10 cellular contexts compared by ENCODE assay signal in the genomic region with DNA sequence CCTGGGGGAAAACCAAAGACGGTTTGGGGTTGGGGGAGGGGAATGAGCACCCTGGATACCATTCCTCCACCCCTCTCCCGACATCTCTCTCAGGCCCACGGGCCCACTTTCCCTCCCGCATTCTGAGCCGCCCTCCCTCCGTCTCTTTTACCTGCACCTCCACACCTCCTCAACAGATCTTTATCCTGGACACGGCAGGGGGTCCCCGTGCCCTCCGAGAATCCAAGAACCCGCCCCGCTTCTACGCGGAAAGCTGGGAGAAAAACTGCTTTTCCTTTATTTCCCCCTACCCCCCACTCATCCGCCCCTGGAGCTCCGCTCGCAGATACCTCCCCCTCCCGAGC.
DNase-seq lines count a peak whose midpoint lies in the region; ATAC-seq and TF ChIP-seq lines count a peak whose summit lies in the region.
"Had no signal": no experiment of that assay in that cellular context is flagged by ENCODE, and none has a peak within 500 bp of the region (broad histone marks: within the 10 kb centered on the region; RNA-seq: fewer than 3 reads in every experiment).

No MANE protein-coding gene starts in this region.

- H3K9me3 ChIP-seq in HCT116 (ENCODE audit: control insufficient read depth in 1 of 2, insufficient read depth in 1 of 2, low read depth in 1 of 2, low read length in 2 of 2) (no peaks in the 10 kb centered on the region), iPS-18c (ENCODE audit: control insufficient read depth, insufficient read depth, low read length) (no peaks in the 10 kb centered on the region), subcutaneous abdominal adipose tissue (ENCODE audit: control insufficient read depth in 5 of 5, low read length in 5 of 5) (no peaks in the 10 kb centered on the region)
- H3K9me3 ChIP-seq: pancreas had no signal

- ATAC-seq in HCT116 (no peak), HG03139 (IDR thresholded peaks at IDR 0.05; ENCODE audit: unreplicated experiment) (no peak), GM21528 (IDR thresholded peaks at IDR 0.05; ENCODE audit: low FRiP score, unreplicated experiment) (no peak)
- ATAC-seq: activated T-cell treated with anti-CD3 and anti-CD28 coated beads, Interleukin-2, amount 50 U/mL, for 72 hours had no signal

- in situ Hi-C loops in astrocyte of the cerebellum (cut with HindIII; ENCODE audit: low sequenced_read_pairs) = no loop called here

- RAD21 ChIA-PET in HCT116 (lab: Charles Lee; ENCODE audit: low non-redundant PET in 1 of 2, low total read pairs in 2 of 2, uncharacterized antibody in 2 of 2, unreplicated experiment in 2 of 2) = no interaction called here

- intact Hi-C loops in HCT116 (cut with micrococcal nuclease) = no loop called here

- no peaks in the 10 kb centered on the region for H4K20me1 ChIP-seq in HCT116 (ENCODE audit: insufficient read depth)

- no peaks in the 10 kb centered on the region for H3K36me3 ChIP-seq in HCT116 (ENCODE audit: control insufficient read depth in 1 of 2, insufficient read depth in 2 of 2, low read length in 2 of 2)
- H3K36me3 ChIP-seq in subcutaneous abdominal adipose tissue (ENCODE audit: control insufficient read depth in 5 of 5, insufficient read depth in 5 of 5, low read length in 5 of 5) = peaks cover 0 to 10% (median 0%) of the 10 kb centered on the region in 5 donors
- H3K36me3 ChIP-seq: pancreas had no signal

- CTCF ChIA-PET in HCT116 (lab: Charles Lee) = no interaction called here

- no peak overlapping the region for H2AFZ ChIP-seq in HCT116 (ENCODE audit: low read depth, low read length, poor library complexity, severe bottlenecking)

- no peak for TF ChIP-seq RAD21 in HCT116 (IDR thresholded peaks at IDR 0.05; ENCODE audit: low read depth)

- TF ChIP-seq CTCF in HCT116 (IDR thresholded peaks at IDR 0.05 in 2 of 3, conservative IDR thresholded peaks at IDR 0.05 in 1 of 3; ENCODE audit: borderline replicate concordance in 1 of 3, insufficient read depth in 1 of 3, low read depth in 2 of 3, low read length in 2 of 3) (no peak), astrocyte of the cerebellum (IDR thresholded peaks at IDR 0.05; ENCODE audit: low read depth, low read length, missing control alignments) (no peak)

- H3K4me3 ChIP-seq in HCT116 (replicated peaks in 1 of 2; ENCODE audit: low read depth in 1 of 2, low read length in 2 of 2) (peak overlapping the region; percentile 62 to 73; a peak in 3 of 4 replicates), astrocyte of the cerebellum (ENCODE audit: low read depth, low read length) (peak overlapping the region; percentile 56), iPS-18c (ENCODE audit: insufficient read depth, low read depth, low read length) (peak overlapping the region; percentile 84), subcutaneous abdominal adipose tissue (ENCODE audit: low read depth in 1 of 5, low read length in 5 of 5) (peak overlapping the region; percentile 50 to 68 (median 55))

- POLR2A ChIA-PET in HCT116 (lab: Charles Lee) = no interaction called here

- H3K4me1 ChIP-seq in HCT116 (ENCODE audit: control insufficient read depth in 1 of 2, insufficient read depth in 2 of 2, low read length in 2 of 2) = peaks cover 14 to 35% of the 10 kb centered on the region in 2 experiments
- peaks cover 2 to 60% (median 44%) of the 10 kb centered on the region in 5 donors for H3K4me1 ChIP-seq in subcutaneous abdominal adipose tissue (ENCODE audit: control insufficient read depth in 5 of 5, insufficient read depth in 5 of 5, low read length in 5 of 5)

- H3K79me2 ChIP-seq in HCT116 (ENCODE audit: insufficient read depth, low read length) = peaks cover 13% of the 10 kb centered on the region; the same call in 1 of the 2 replicates

- TF ChIP-seq POLR2A in HCT116 (IDR thresholded peaks at IDR 0.05; ENCODE audit: borderline replicate concordance, extremely low read depth, insufficient read depth, insufficient read length) = no peak

- H3K9ac ChIP-seq in HCT116 (ENCODE audit: low read length) (peak overlapping the region; percentile 72; the same call in 1 of the 2 replicates), subcutaneous abdominal adipose tissue (ENCODE audit: low read length in 5 of 5) (no peak overlapping the region)

- no peak overlapping the region; the same call in 1 of the 2 replicates for H3K27ac ChIP-seq in HCT116 (ENCODE audit: low read depth, low read length)
- H3K27ac ChIP-seq in subcutaneous abdominal adipose tissue (ENCODE audit: low read depth, low read length) = no peak overlapping the region
- H3K27ac ChIP-seq: pancreas had no signal

- DNase-seq in HCT116 (ENCODE audit: low read depth, low spot score) (no peak), astrocyte of the cerebellum (ENCODE audit: low read depth) (no peak), NAMALWA (ENCODE audit: low spot score) (no peak), DMS53 treated with DMSO at 0.1 percent for 48 hours (lab: John Stamatoyannopoulos, UW; ENCODE audit: unreplicated experiment) (no peak)
- DNase-seq: activated T-cell treated with anti-CD3 and anti-CD28 coated beads, Interleukin-2, amount 50 U/mL, for 72 hours had no signal

- no TSS peak for BruUV-seq in HCT116 (replicated peaks; lab: Mats Ljungman, UMichigan)

- H3K9me2 ChIP-seq in HCT116 (ENCODE audit: insufficient read depth) = no peaks in the 10 kb centered on the region

- H3K27me3 ChIP-seq in HCT116 (ENCODE audit: insufficient read depth, low read length) = no peaks in the 10 kb centered on the region
- H3K27me3 ChIP-seq in subcutaneous abdominal adipose tissue (ENCODE audit: control insufficient read depth in 5 of 5, insufficient read depth in 4 of 5, low read length in 5 of 5) = peaks cover 0 to 2% (median 0%) of the 10 kb centered on the region in 5 donors
- H3K27me3 ChIP-seq: pancreas had no signal

- peak overlapping the region; percentile 94 for H3K4me2 ChIP-seq in HCT116 (ENCODE audit: low read length)

TF ChIP-seq in HCT116, 20 proteins besides CTCF, POLR2A, EP300 and RAD21:
- TF ChIP-seq CBX3 (IDR thresholded peaks at IDR 0.05; ENCODE audit: low read depth) (no peak), SRF (IDR thresholded peaks at IDR 0.05; ENCODE audit: low read depth) (no peak), FOSL1 (IDR thresholded peaks at IDR 0.05; ENCODE audit: low read depth) (no peak), EGR1 (IDR thresholded peaks at IDR 0.05; ENCODE audit: low read depth) (no peak), REST (IDR thresholded peaks at IDR 0.05; ENCODE audit: low read depth) (no peak), YY1 (IDR thresholded peaks at IDR 0.05; ENCODE audit: extremely low read depth, insufficient replicate concordance, low read depth, low read length) (no peak)
- TF ChIP-seq, protein P1, sequence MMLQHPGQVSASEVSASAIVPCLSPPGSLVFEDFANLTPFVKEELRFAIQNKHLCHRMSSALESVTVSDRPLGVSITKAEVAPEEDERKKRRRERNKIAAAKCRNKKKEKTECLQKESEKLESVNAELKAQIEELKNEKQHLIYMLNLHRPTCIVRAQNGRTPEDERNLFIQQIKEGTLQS (IDR thresholded peaks at IDR 0.05) = no peak
TF ChIP-seq in HCT116: peak in this region for 0.
